Comparison of ENCODE assay signal across 12 cellular contexts in genomic region chr17:44223574-44224046, GRCh38. TPM values are rescaled to one million over a fixed set of nuclear protein-coding genes. Genes with fewer than 3 reads are reported as not detected.
DNase-seq lines count a peak whose midpoint lies in the region; ATAC-seq and TF ChIP-seq lines count a peak whose summit lies in the region.
"Had no signal": no experiment of that assay in that cellular context is flagged by ENCODE, and none has a peak within 500 bp of the region (broad histone marks: within the 10 kb centered on the region; RNA-seq: fewer than 3 reads in every experiment).

No MANE protein-coding gene starts in this region.

- DNase-seq in Ammon's horn (ENCODE audit: low spot score) (peak; percentile 47), MG63 (peak; percentile 98), endothelial cell (ENCODE audit: low spot score) (no peak), MV-4-11 (lab: John Stamatoyannopoulos, UW) (no peak), activated gamma-delta T cell (lab: John Stamatoyannopoulos, UW) (no peak)
- DNase-seq: central memory CD4-positive, alpha-beta T cell; DND-41; NCI-H2227 treated with DMSO at 0.1 percent for 48 hours had no signal

- H3K27me3 Mint-ChIP-seq in endothelial cell (ENCODE audit: unreplicated experiment) (peaks cover 9% of the 10 kb centered on the region), nephron (ENCODE audit: low read depth) (no peaks in the 10 kb centered on the region)
- H3K27me3 Mint-ChIP-seq in stimulated activated memory B cell treated with anti-CD40 and anti-IgM and Interleukin-4, amounts not matched to agents 10 μg/mL and 1 μg/mL and 100 μg/mL, for 72 hours = no peaks in the 10 kb centered on the region

- TF ChIP-seq CTCF in endothelial cell (IDR thresholded peaks at IDR 0.05; ENCODE audit: unreplicated experiment) (no peak), nephron (IDR thresholded peaks at IDR 0.05; ENCODE audit: unreplicated experiment in 3 of 3) (no peak)

- no peaks in the 10 kb centered on the region for H3K36me3 ChIP-seq in MG63

- no peaks in the 10 kb centered on the region for H3K27me3 ChIP-seq in MG63

- H3K9me3 Mint-ChIP-seq in endothelial cell (ENCODE audit: unreplicated experiment) = no peaks in the 10 kb centered on the region
- H3K9me3 Mint-ChIP-seq in nephron = no peaks in the 10 kb centered on the region
- H3K9me3 Mint-ChIP-seq in stimulated activated memory B cell treated with anti-CD40 and anti-IgM and Interleukin-4, amounts not matched to agents 10 μg/mL and 1 μg/mL and 100 μg/mL, for 72 hours = no peaks in the 10 kb centered on the region

- no peaks in the 10 kb centered on the region for H3K9me3 ChIP-seq in MG63

- no peak for ATAC-seq in GM21737 (IDR thresholded peaks at IDR 0.05; ENCODE audit: unreplicated experiment)
- no peak for ATAC-seq in stimulated activated memory B cell treated with anti-CD40 and anti-IgM and Interleukin-4, amounts not matched to agents 10 μg/mL and 1 μg/mL and 100 μg/mL, for 72 hours

- no peak overlapping the region for H3K4me3 ChIP-seq in MG63

- H3K36me3 Mint-ChIP-seq in endothelial cell (ENCODE audit: low read depth, unreplicated experiment) = no peaks in the 10 kb centered on the region
- no peaks in the 10 kb centered on the region for H3K36me3 Mint-ChIP-seq in nephron (ENCODE audit: low read depth)
- no peaks in the 10 kb centered on the region for H3K36me3 Mint-ChIP-seq in stimulated activated memory B cell treated with anti-CD40 and anti-IgM and Interleukin-4, amounts not matched to agents 10 μg/mL and 1 μg/mL and 100 μg/mL, for 72 hours

- H3K4me3 Mint-ChIP-seq in endothelial cell (ENCODE audit: unreplicated experiment) = peak overlapping the region; percentile 69
- peak overlapping the region; percentile 59 to 83 (median 72) for H3K4me3 Mint-ChIP-seq in nephron
- no peak overlapping the region for H3K4me3 Mint-ChIP-seq in stimulated activated memory B cell treated with anti-CD40 and anti-IgM and Interleukin-4, amounts not matched to agents 10 μg/mL and 1 μg/mL and 100 μg/mL, for 72 hours

- peaks cover 17% of the 10 kb centered on the region for H3K4me1 Mint-ChIP-seq in endothelial cell (ENCODE audit: unreplicated experiment)
- peaks cover 17% of the 10 kb centered on the region for H3K4me1 Mint-ChIP-seq in nephron
- H3K4me1 Mint-ChIP-seq in stimulated activated memory B cell treated with anti-CD40 and anti-IgM and Interleukin-4, amounts not matched to agents 10 μg/mL and 1 μg/mL and 100 μg/mL, for 72 hours = peaks cover 8% of the 10 kb centered on the region

- H3K27ac Mint-ChIP-seq in endothelial cell (ENCODE audit: unreplicated experiment) (no peak overlapping the region), nephron (peak overlapping the region in 2 of 3 experiments; percentile 85 to 86)
- H3K27ac Mint-ChIP-seq in stimulated activated memory B cell treated with anti-CD40 and anti-IgM and Interleukin-4, amounts not matched to agents 10 μg/mL and 1 μg/mL and 100 μg/mL, for 72 hours = no peak overlapping the region

RNA-seq across cellular contexts. Expression of gene UBTF, which starts 4.1 kb away (rescaled TPM):
- total RNA-seq in MG63 (2014; rRNA removed; shearing (Covaris generic); ENCODE audit: low replicate concordance) = 51.2 and 64.2 TPM in 2 replicates
- 63.8 TPM for total RNA-seq in endothelial cell (ENCODE audit: unreplicated experiment)

RNA-seq across cellular contexts. Expression of gene ATXN7L3, which starts 23.9 kb away (rescaled TPM):
- total RNA-seq in MG63 (2014; rRNA removed; shearing (Covaris generic); ENCODE audit: low replicate concordance) = 37.0 and 53.2 TPM in 2 replicates
- 152 TPM for total RNA-seq in endothelial cell (ENCODE audit: unreplicated experiment)

RNA-seq across cellular contexts. Expression of gene TMUB2, which starts 36.8 kb away (rescaled TPM):
- total RNA-seq in MG63 (2014; rRNA removed; shearing (Covaris generic); ENCODE audit: low replicate concordance) = 18.5 and 39.9 TPM in 2 replicates
- 39.2 TPM for total RNA-seq in endothelial cell (ENCODE audit: unreplicated experiment)

RNA-seq across cellular contexts. Expression of gene SLC4A1, which starts 44.3 kb away (rescaled TPM):
- not detected in 2 replicates for total RNA-seq in MG63 (2014; rRNA removed; shearing (Covaris generic); ENCODE audit: low replicate concordance)
- total RNA-seq in endothelial cell (ENCODE audit: unreplicated experiment) = not detected

RNA-seq across cellular contexts. Expression of gene ASB16, which starts 53.1 kb away (rescaled TPM):
- total RNA-seq in MG63 (2014; rRNA removed; shearing (Covaris generic); ENCODE audit: low replicate concordance) = not detected in 2 replicates
- total RNA-seq in endothelial cell (ENCODE audit: unreplicated experiment) = not detected
- total RNA-seq: mesenteric fat pad had no signal

Comparison
In these comparisons a context has a peak if more than half of its experiments do, and no peak if none do; other contexts are left out.
1. DNase-seq: peak in Ammon's horn (single experiment) and MG63 (single experiment); none in endothelial cell (single experiment), MV-4-11 (single experiment) and activated gamma-delta T cell (single experiment).
2. H3K27ac Mint-ChIP-seq: peak in nephron (2 of 3); none in endothelial cell (single experiment) and stimulated activated memory B cell treated with anti-CD40 and anti-IgM and Interleukin-4, amounts not matched to agents 10 μg/mL and 1 μg/mL and 100 μg/mL, for 72 hours (single experiment).